20 cellular contexts compared by ENCODE assay signal in genomic region chr3:102699104-102699818, GRCh38.
"Had no signal": no experiment of that assay in that cellular context is flagged by ENCODE, and none has a peak within 500 bp of the region (broad histone marks: within the 10 kb centered on the region; RNA-seq: fewer than 3 reads in every experiment).

No MANE protein-coding gene starts in this region.

- H3K4me1 ChIP-seq: SJCRH30 had no signal

- H3K27ac ChIP-seq: SJCRH30 had no signal

- H3K4me3 ChIP-seq: SJCRH30 had no signal

- DNase-seq: IMR-90, Kasumi-1, KG1, MM.1S, NCI-H1092 treated with DMSO at 0.1 percent for 48 hours, NCI-H1436, NCI-H187, NCI-H2029, NCI-H2081 treated with DMSO at 0.1 percent for 48 hours, NCI-H2171, NCI-H226, NCI-H446, NCI-H510A, NCI-H69, NCI-H774, RPMI8226, SHP77 treated with DMSO at 0.1 percent for 48 hours, SJCRH30 had no signal

- H3K9me3 ChIP-seq: SJCRH30 had no signal

- ATAC-seq: HepG2, SK-N-SH treated with all-trans-retinoic acid at 6 μM for 48 hours had no signal

- H3K36me3 ChIP-seq: SJCRH30 had no signal
